In the genomic region with DNA sequence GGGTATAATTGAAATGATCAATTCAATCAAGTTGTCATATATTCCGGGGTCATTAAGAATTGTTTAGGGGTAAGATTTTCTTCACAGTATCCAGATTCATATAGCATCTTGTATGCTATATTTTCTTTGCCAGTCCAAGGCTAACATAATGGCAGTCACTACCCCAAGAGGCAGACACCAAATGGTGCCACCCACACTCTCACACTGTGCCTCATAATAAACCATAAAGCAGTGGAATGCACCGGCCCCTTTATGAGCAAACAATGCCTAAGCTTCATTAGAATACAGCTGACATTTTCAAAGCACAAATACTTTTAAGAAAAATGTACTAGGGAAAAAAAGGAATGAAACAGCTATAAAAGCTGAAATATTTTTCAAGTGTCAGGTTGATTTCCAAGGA, we compare ENCODE assay signal across 8 cellular contexts.
A peak's percentile ranks its signal among the peaks of the same experiment; 100 is the strongest.
DNase-seq lines count a peak whose midpoint lies in the region; ATAC-seq and TF ChIP-seq lines count a peak whose summit lies in the region.

No MANE protein-coding gene starts in this region.

- ATAC-seq in HG03196 (IDR thresholded peaks at IDR 0.05; ENCODE audit: unreplicated experiment) = peak; percentile 41
- ATAC-seq in central memory CD8-positive, alpha-beta T cell (replicated peaks; ENCODE audit: extremely low read depth, poor library complexity, severe bottlenecking) = peak; percentile 72

- WGBS in mesendoderm (ENCODE audit: extremely low coverage, insufficient coverage, low lambda C conversion rate) = no CpG with 5 or more reads among the region's 2 CpGs
- WGBS in thyroid gland, 2 donors = 0 to 2% methylated on average over 2 of the region's 2 CpGs

- H2AFZ ChIP-seq in PC-9 = no peak overlapping the region

- H3K27ac ChIP-seq in PC-9 (no peak overlapping the region), mesendoderm (ENCODE audit: low read depth, low read length) (no peak overlapping the region), thyroid gland (peak overlapping the region; percentile 39 to 71 (median 43))

- no peak overlapping the region for H2BK5ac ChIP-seq in mesendoderm (ENCODE audit: low read length)

- TF ChIP-seq CTCF in AG04449 (IDR thresholded peaks at IDR 0.05; ENCODE audit: insufficient read depth, low read length, missing control alignments) (no peak), GM12865 (IDR thresholded peaks at IDR 0.05; ENCODE audit: insufficient read depth, low read depth, low read length, missing control alignments) (no peak), PC-9 (conservative IDR thresholded peaks at IDR 0.05) (no peak), thyroid gland (IDR thresholded peaks at IDR 0.05) (no peak)

- H3K79me2 ChIP-seq in PC-9 (ENCODE audit: low read depth) (no peaks in the 10 kb centered on the region), mesendoderm (ENCODE audit: control insufficient read depth, insufficient read depth, low read length) (peaks cover 6% of the 10 kb centered on the region)

- H3K27me3 Mint-ChIP-seq in central memory CD8-positive, alpha-beta T cell = no peaks in the 10 kb centered on the region

- no peak overlapping the region for H3K27ac Mint-ChIP-seq in central memory CD8-positive, alpha-beta T cell (ENCODE audit: low read depth)

- H3K4me3 ChIP-seq in AG04449 (ENCODE audit: low read depth, low read length) (peak overlapping the region; percentile 59), GM12865 (ENCODE audit: low read depth, low read length) (peak overlapping the region; percentile 78), PC-9 (peak overlapping the region; percentile 39), mesendoderm (ENCODE audit: low read length) (peak overlapping the region; percentile 44), thyroid gland (replicated peaks in 1 of 3) (peak overlapping the region in 2 of 3 donors; percentile 23 to 60)

- POLR2A ChIA-PET in AG04449 (lab: Yijun Ruan, JAX) (no interaction called here), PC-9 (lab: Charles Lee; ENCODE audit: unreplicated experiment) (interaction anchor here (0.7 kb wide), 2 partner anchors 441 to 1944 kb away, joined by 5 to 12 read pairs; partner anchors contain the start of gene DIPK2A)

- H4K8ac ChIP-seq in mesendoderm (ENCODE audit: low read depth, low read length) = no peak overlapping the region

- H3K36me3 Mint-ChIP-seq in central memory CD8-positive, alpha-beta T cell (ENCODE audit: insufficient read depth) = peaks cover 6% of the 10 kb centered on the region

- no peak for DNase-seq in AG04449 (ENCODE audit: low read depth, low spot score)
- peak; percentile 58 for DNase-seq in GM12865 (ENCODE audit: low read depth)
- peak; percentile 38 to 46 for DNase-seq in PC-9
- DNase-seq in central memory CD8-positive, alpha-beta T cell (ENCODE audit: low spot score in 2 of 2) = no peak
- DNase-seq in mesendoderm = peak; percentile 42
- DNase-seq in thyroid gland = peak; percentile 21 to 24
- no peak for DNase-seq in G401 (ENCODE audit: low spot score)

- H3K4me3 Mint-ChIP-seq in central memory CD8-positive, alpha-beta T cell = peak overlapping the region; percentile 80

- H3K27me3 ChIP-seq in PC-9 (ENCODE audit: insufficient read depth, low read depth) (no peaks in the 10 kb centered on the region), mesendoderm (ENCODE audit: insufficient read depth, low read length, poor library complexity) (no peaks in the 10 kb centered on the region), thyroid gland (no peaks in the 10 kb centered on the region)

- no peaks in the 10 kb centered on the region for H3K9me2 ChIP-seq in PC-9 (ENCODE audit: insufficient read depth)

- H3K23ac ChIP-seq in mesendoderm (ENCODE audit: low read length) = no peak overlapping the region

- H3K4me1 Mint-ChIP-seq in central memory CD8-positive, alpha-beta T cell = peaks cover 6% of the 10 kb centered on the region

- no peak overlapping the region for H2AK5ac ChIP-seq in mesendoderm (ENCODE audit: low read length)

- peak overlapping the region; percentile 57 for H3K9ac ChIP-seq in mesendoderm (ENCODE audit: low read length)

- TSS peak; percentile 40 for BruUV-seq in PC-9 (replicated peaks; lab: Mats Ljungman, UMichigan)

- H3F3A ChIP-seq in PC-9 (ENCODE audit: insufficient read depth, low read depth) = no peaks in the 10 kb centered on the region

- CTCF ChIA-PET in AG04449 (lab: Yijun Ruan, JAX) (no interaction called here), PC-9 (lab: Charles Lee) (interaction anchor here (0.5 kb wide), 1 partner anchor 120 kb away, joined by 3 read pairs; no protein-coding TSS in a partner anchor)

- H2BK15ac ChIP-seq in mesendoderm (replicated peaks; ENCODE audit: low read depth) = no peak overlapping the region

- H3K4me2 ChIP-seq in PC-9 = peak overlapping the region; percentile 45
- H3K4me2 ChIP-seq in mesendoderm (ENCODE audit: low read length) = peak overlapping the region; percentile 65

- H3K56ac ChIP-seq in mesendoderm (ENCODE audit: low read length) = peak overlapping the region; percentile 76

- H3K4me1 ChIP-seq in PC-9 (replicated peaks; ENCODE audit: insufficient read depth) = no peaks in the 10 kb centered on the region
- H3K4me1 ChIP-seq in mesendoderm (ENCODE audit: control insufficient read depth, low read depth, low read length) = no peaks in the 10 kb centered on the region
- H3K4me1 ChIP-seq in thyroid gland = peaks cover 0 to 12% of the 10 kb centered on the region in 2 donors

- TF ChIP-seq POLR2A in thyroid gland (IDR thresholded peaks at IDR 0.05) = peak in 1 of 2 donors; percentile 18

- no peak overlapping the region for H2BK120ac ChIP-seq in mesendoderm (ENCODE audit: low read depth, low read length)

- no peaks in the 10 kb centered on the region for H3K9me3 Mint-ChIP-seq in central memory CD8-positive, alpha-beta T cell

- H3K79me1 ChIP-seq in mesendoderm (ENCODE audit: low read length) = no peaks in the 10 kb centered on the region

- intact Hi-C loops in PC-9 (cut with micrococcal nuclease; ENCODE audit: unreplicated experiment) (loop anchor here (2.0 kb wide), 2 partner anchors 87 to 289 kb away; partner anchors contain the start of gene RNF7), thyroid gland (cut with DNase I) (no loop called here)

- in situ Hi-C loops in G401 (cut with HindIII; ENCODE audit: low sequenced_read_pairs) = no loop called here

- no peaks in the 10 kb centered on the region for H3K9me3 ChIP-seq in PC-9 (ENCODE audit: insufficient read depth, low read depth)
- H3K9me3 ChIP-seq in thyroid gland = no peaks in the 10 kb centered on the region

- H4K5ac ChIP-seq in mesendoderm (ENCODE audit: low read length) = no peak overlapping the region

- no peak overlapping the region for H3K18ac ChIP-seq in mesendoderm (ENCODE audit: low read length)

- H3K4ac ChIP-seq in mesendoderm (ENCODE audit: low read depth, low read length) = no peak overlapping the region

- no peaks in the 10 kb centered on the region for H4K20me1 ChIP-seq in PC-9 (ENCODE audit: insufficient read depth)

- H3K36me3 ChIP-seq in PC-9 (ENCODE audit: low read depth) (no peaks in the 10 kb centered on the region), mesendoderm (ENCODE audit: control insufficient read depth, insufficient read depth, low read length) (no peaks in the 10 kb centered on the region), thyroid gland (no peaks in the 10 kb centered on the region)

Comparison
In these comparisons a context has a peak if more than half of its experiments do, and no peak if none do; other contexts are left out.
1. DNase-seq: peak in GM12865 (single experiment), PC-9 (2 of 2), mesendoderm (single experiment) and thyroid gland (2 of 2); none in AG04449 (single experiment), central memory CD8-positive, alpha-beta T cell (0 of 2) and G401 (single experiment).
2. H3K27ac ChIP-seq: peak in thyroid gland (3 of 3); none in PC-9 (single experiment) and mesendoderm (single experiment).
3. Peak in every context shown above with its lines, with median percentiles within 50 percentile points of each other: H3K4me3 ChIP-seq.